In genomic region chr6:128282956-128283355, GRCh38 we compare ENCODE assay signal across 35 cellular contexts.
DNase-seq lines count a peak whose midpoint lies in the region; ATAC-seq and TF ChIP-seq lines count a peak whose summit lies in the region.
"Had no signal": no experiment of that assay in that cellular context is flagged by ENCODE, and none has a peak within 500 bp of the region (broad histone marks: within the 10 kb centered on the region; RNA-seq: fewer than 3 reads in every experiment).

No MANE protein-coding gene starts in this region.

- WGBS in IMR-90 (ENCODE audit: extremely low coverage in 2 of 2, insufficient read length in 1 of 2), 2 experiments: no CpG with 5 or more reads among the region's 2 CpGs

- H3K27ac ChIP-seq in BLaER1 (no peak overlapping the region), IMR-90 (ENCODE audit: insufficient read depth, low read length) (no peak overlapping the region), vagina (no peak overlapping the region)
- H3K27ac ChIP-seq: esophagus muscularis mucosa, GM23248, KMS-11, lower lobe of right lung, ovary, RWPE1, SK-N-MC, skin epidermis, thoracic aorta had no signal

- peak overlapping the region; percentile 31; the same call in 1 of the 2 replicates for H2AK5ac ChIP-seq in IMR-90 (ENCODE audit: low read depth, low read length)

- TF ChIP-seq RAD21 in IMR-90 (IDR thresholded peaks at IDR 0.05; ENCODE audit: low read length): no peak

- dilution Hi-C loops in IMR-90 (cut with HindIII; ENCODE audit: low sequenced_read_pairs, unreplicated experiment): no loop called here

- H3K9ac ChIP-seq in BLaER1 (no peak overlapping the region), IMR-90 (ENCODE audit: low read depth, low read length) (no peak overlapping the region)
- H3K9ac ChIP-seq: GM23248, KMS-11 had no signal

- no peak overlapping the region for H2BK120ac ChIP-seq in IMR-90 (ENCODE audit: low read depth, low read length)

- no peak overlapping the region for H2BK5ac ChIP-seq in IMR-90 (ENCODE audit: low read depth, low read length, poor library complexity, severe bottlenecking)

- no peak overlapping the region for H3K4me3 ChIP-seq in BLaER1
- H3K4me3 ChIP-seq in IMR-90 (ENCODE audit: insufficient read depth, low read depth, low read length): no peak overlapping the region
- no peak overlapping the region for H3K4me3 ChIP-seq in vagina
- H3K4me3 ChIP-seq: esophagus muscularis mucosa, GM23248, lower lobe of right lung, mucosa of descending colon, ovary, SK-N-MC, skin epidermis, thoracic aorta had no signal

- H3K9me1 ChIP-seq in IMR-90 (ENCODE audit: insufficient read depth, low read length): peaks cover 6% of the 10 kb centered on the region; the same call in 1 of the 2 replicates

- H2BK15ac ChIP-seq in IMR-90 (ENCODE audit: low read depth, low read length): no peak overlapping the region

- H3K14ac ChIP-seq in IMR-90 (replicated peaks; ENCODE audit: low read depth, low read length): no peak overlapping the region

- H3K4me1 ChIP-seq in BLaER1: peaks cover 11% of the 10 kb centered on the region
- H3K4me1 ChIP-seq in IMR-90 (ENCODE audit: control insufficient read depth, insufficient read depth, low read length): peaks cover 5% of the 10 kb centered on the region; the same call in 1 of the 2 replicates
- H3K4me1 ChIP-seq in vagina: peaks cover 12% of the 10 kb centered on the region
- H3K4me1 ChIP-seq: lower lobe of right lung had no signal

- POLR2A ChIA-PET in IMR-90 (lab: Charles Lee; ENCODE audit: unreplicated experiment): no interaction called here
- POLR2A ChIA-PET in WTC11 (lab: Charles Lee): no interaction called here

- peaks cover 39% of the 10 kb centered on the region for H3K4me1 Mint-ChIP-seq in WTC11
- peaks cover 5% of the 10 kb centered on the region for H3K4me1 Mint-ChIP-seq in memory B cell

- no peaks in the 10 kb centered on the region for H3K9me3 ChIP-seq in BLaER1
- H3K9me3 ChIP-seq in IMR-90 (ENCODE audit: control insufficient read depth, insufficient read depth, low read length): no peaks in the 10 kb centered on the region
- no peaks in the 10 kb centered on the region for H3K9me3 ChIP-seq in vagina
- H3K9me3 ChIP-seq: esophagus muscularis mucosa, lower lobe of right lung, mucosa of descending colon, ovary, thoracic aorta had no signal

- H3K4me3 Mint-ChIP-seq in WTC11: no peak overlapping the region
- H3K4me3 Mint-ChIP-seq in memory B cell: no peak overlapping the region
- H3K4me3 Mint-ChIP-seq: activated CD4-positive, alpha-beta memory T cell treated with anti-CD3 and anti-CD28 coated beads for 36 hours; activated naive CD8-positive, alpha-beta T cell treated with anti-CD3 and anti-CD28 coated beads, Interleukin-2, amount 50 U/mL, for 24 hours; activated T-cell treated with anti-CD3 and anti-CD28 coated beads, Interleukin-2, amount 50 U/mL, for 72 hours; CD4-positive, alpha-beta memory T cell; nephron; stimulated activated naive CD8-positive, alpha-beta T cell treated with anti-CD3 and anti-CD28 coated beads, Interleukin-15, amount 100 ng/mL, for 72 hours; T-helper 1 cell treated with Interleukin-12 subunit alpha and Interleukin-12 subunit beta and Interleukin-4 antibody, amounts not matched to agents 30 μg/mL and 1 μg/mL, for 36 hours had no signal

- TF ChIP-seq POLR2A in IMR-90 (IDR thresholded peaks at IDR 0.05; ENCODE audit: low read depth, low read length): no peak
- no peak for TF ChIP-seq POLR2A in vagina (IDR thresholded peaks at IDR 0.05)

- DNase-seq in IMR-90 (no peak), WTC11 (ENCODE audit: low spot score) (no peak), memory B cell (ENCODE audit: low spot score in 2 of 2) (no peak), NCI-H748 treated with DMSO at 0.1 percent for 48 hours (lab: John Stamatoyannopoulos, UW) (no peak), vagina (ENCODE audit: extremely low spot score in 2 of 2) (no peak), NCI-H2196 treated with DMSO at 0.1 percent for 48 hours (lab: John Stamatoyannopoulos, UW; ENCODE audit: unreplicated experiment) (no peak)
- DNase-seq: activated CD4-positive, alpha-beta memory T cell treated with anti-CD3 and anti-CD28 coated beads for 36 hours; activated naive CD4-positive, alpha-beta T cell; activated naive CD8-positive, alpha-beta T cell treated with anti-CD3 and anti-CD28 coated beads, Interleukin-2, amount 50 U/mL, for 24 hours; activated T-cell treated with anti-CD3 and anti-CD28 coated beads, Interleukin-2, amount 50 U/mL, for 72 hours; AML-193; CD4-positive, alpha-beta memory T cell; central memory CD4-positive, alpha-beta T cell; foreskin fibroblast; GM23248; kidney glomerular epithelial cell; lower lobe of right lung; MM.1S; mucosa of descending colon; NCI-H1436 treated with DMSO at 0.1 percent for 48 hours; NCI-H82; ovary; stimulated activated CD8-positive, alpha-beta memory T cell treated with anti-CD3 and anti-CD28 coated beads, Interleukin-4, amount 100 ng/mL, for 48 hours; stimulated activated naive CD8-positive, alpha-beta T cell treated with anti-CD3 and anti-CD28 coated beads, Interleukin-15, amount 100 ng/mL, for 72 hours had no signal

- H3K4ac ChIP-seq in IMR-90 (ENCODE audit: low read depth, low read length): no peak overlapping the region

- in situ Hi-C loops in IMR-90 (cut with MboI; ENCODE audit: low sequenced_read_pairs): no loop called here

- no TSS peak for BruUV-seq in IMR-90 (replicated peaks; lab: Mats Ljungman, UMichigan)

- no peak overlapping the region for H3K18ac ChIP-seq in IMR-90 (ENCODE audit: low read depth, low read length)

- H3K27ac Mint-ChIP-seq in WTC11 (no peak overlapping the region), memory B cell (no peak overlapping the region)
- H3K27ac Mint-ChIP-seq: activated CD4-positive, alpha-beta memory T cell treated with anti-CD3 and anti-CD28 coated beads for 36 hours; activated naive CD8-positive, alpha-beta T cell treated with anti-CD3 and anti-CD28 coated beads, Interleukin-2, amount 50 U/mL, for 24 hours; activated T-cell treated with anti-CD3 and anti-CD28 coated beads, Interleukin-2, amount 50 U/mL, for 72 hours; CD4-positive, alpha-beta memory T cell; nephron; stimulated activated naive CD8-positive, alpha-beta T cell treated with anti-CD3 and anti-CD28 coated beads, Interleukin-15, amount 100 ng/mL, for 72 hours; T-helper 1 cell treated with Interleukin-12 subunit alpha and Interleukin-12 subunit beta and Interleukin-4 antibody, amounts not matched to agents 30 μg/mL and 1 μg/mL, for 36 hours had no signal

- H3K27me3 Mint-ChIP-seq in WTC11 (ENCODE audit: low read depth) (peaks cover 2% of the 10 kb centered on the region; the same call in 1 of the 2 replicates), memory B cell (no peaks in the 10 kb centered on the region)
- H3K27me3 Mint-ChIP-seq: activated CD4-positive, alpha-beta memory T cell treated with anti-CD3 and anti-CD28 coated beads for 36 hours; activated naive CD8-positive, alpha-beta T cell treated with anti-CD3 and anti-CD28 coated beads, Interleukin-2, amount 50 U/mL, for 24 hours; CD4-positive, alpha-beta memory T cell; stimulated activated naive CD8-positive, alpha-beta T cell treated with anti-CD3 and anti-CD28 coated beads, Interleukin-15, amount 100 ng/mL, for 72 hours had no signal

- no peak overlapping the region for H3K56ac ChIP-seq in IMR-90 (ENCODE audit: extremely low read depth, insufficient read depth, low read length)

- H3K79me1 ChIP-seq in IMR-90 (ENCODE audit: low read depth in 1 of 2, low read length in 2 of 2): peaks cover 5 to 48% of the 10 kb centered on the region in 2 experiments

- H2BK20ac ChIP-seq in IMR-90 (ENCODE audit: low read depth, low read length): no peak overlapping the region

- H3K4me2 ChIP-seq in BLaER1: peak overlapping the region; percentile 51
- H3K4me2 ChIP-seq in IMR-90 (ENCODE audit: low read depth, low read length): no peak overlapping the region
- H3K4me2 ChIP-seq: KMS-11 had no signal

- no peak overlapping the region for H4K8ac ChIP-seq in IMR-90 (ENCODE audit: low read depth in 2 of 2, low read length in 2 of 2)

- ATAC-seq in IMR-90 (ENCODE audit: low read depth) (no peak), WTC11 (peak; percentile 23; the same call in 1 of the 2 replicates), memory B cell (ENCODE audit: low read depth) (peak; percentile 62), GM18907 (IDR thresholded peaks at IDR 0.05; ENCODE audit: unreplicated experiment) (no peak)
- ATAC-seq: activated CD4-positive, CD25-positive, alpha-beta regulatory T cell treated with anti-CD3 and anti-CD28 coated beads, Interleukin-2, amount 50 U/mL, for 24 hours; activated naive CD8-positive, alpha-beta T cell treated with anti-CD3 and anti-CD28 coated beads, Interleukin-2, amount 50 U/mL, for 24 hours; activated T-cell treated with anti-CD3 and anti-CD28 coated beads, Interleukin-2, amount 50 U/mL, for 72 hours; lower lobe of right lung; mucosa of descending colon; stimulated activated naive CD8-positive, alpha-beta T cell treated with anti-CD3 and anti-CD28 coated beads, Interleukin-15, amount 100 ng/mL, for 72 hours had no signal

- CTCF ChIA-PET in IMR-90 (lab: Yijun Ruan, JAX): no interaction called here
- CTCF ChIA-PET in WTC11 (lab: Charles Lee): interaction anchor here (1.4 to 1.8 kb wide), 2 partner anchors 13 to 45 kb away, joined by 5 to 6 read pairs; no protein-coding TSS in a partner anchor

- H4K5ac ChIP-seq in IMR-90 (ENCODE audit: low read depth, low read length): no peak overlapping the region

- no peaks in the 10 kb centered on the region for H3K36me3 ChIP-seq in BLaER1
- H3K36me3 ChIP-seq in IMR-90 (ENCODE audit: control insufficient read depth, insufficient read depth, low read length): no peaks in the 10 kb centered on the region
- no peaks in the 10 kb centered on the region for H3K36me3 ChIP-seq in vagina
- H3K36me3 ChIP-seq: esophagus muscularis mucosa, lower lobe of right lung, ovary, thoracic aorta had no signal

- intact Hi-C loops in IMR-90 (cut with micrococcal nuclease) (no loop called here), vagina (cut with DNase I) (no loop called here)

- H2AK9ac ChIP-seq in IMR-90 (replicated peaks; ENCODE audit: low read depth, low read length, poor library complexity): no peak overlapping the region

- H3K27me3 ChIP-seq in BLaER1 (no peaks in the 10 kb centered on the region), IMR-90 (ENCODE audit: control insufficient read depth, insufficient read depth, low read length) (no peaks in the 10 kb centered on the region), vagina (no peaks in the 10 kb centered on the region)
- H3K27me3 ChIP-seq: esophagus muscularis mucosa, ovary had no signal

- TF ChIP-seq CTCF in IMR-90 (conservative IDR thresholded peaks at IDR 0.05; ENCODE audit: low read depth, low read length): no peak
- no peak for TF ChIP-seq CTCF in WTC11 (IDR thresholded peaks at IDR 0.05)
- no peak for TF ChIP-seq CTCF in vagina (IDR thresholded peaks at IDR 0.05)

- H3K36me3 Mint-ChIP-seq in WTC11 (no peaks in the 10 kb centered on the region), memory B cell (no peaks in the 10 kb centered on the region)
- H3K36me3 Mint-ChIP-seq: activated CD4-positive, alpha-beta memory T cell treated with anti-CD3 and anti-CD28 coated beads for 36 hours; CD4-positive, alpha-beta memory T cell had no signal

- no peak overlapping the region for H2AFZ ChIP-seq in IMR-90 (replicated peaks; ENCODE audit: low read length, poor library complexity)
- H2AFZ ChIP-seq: GM23248 had no signal

- H4K20me1 ChIP-seq in BLaER1 (no peaks in the 10 kb centered on the region), IMR-90 (ENCODE audit: insufficient read depth, low read length) (peaks cover 2% of the 10 kb centered on the region; the same call in 1 of the 2 replicates)

- no peaks in the 10 kb centered on the region for H3K9me3 Mint-ChIP-seq in WTC11
- no peaks in the 10 kb centered on the region for H3K9me3 Mint-ChIP-seq in memory B cell
- H3K9me3 Mint-ChIP-seq: activated CD4-positive, alpha-beta memory T cell treated with anti-CD3 and anti-CD28 coated beads for 36 hours; activated naive CD8-positive, alpha-beta T cell treated with anti-CD3 and anti-CD28 coated beads, Interleukin-2, amount 50 U/mL, for 24 hours; stimulated activated naive CD8-positive, alpha-beta T cell treated with anti-CD3 and anti-CD28 coated beads, Interleukin-15, amount 100 ng/mL, for 72 hours; T-helper 1 cell treated with Interleukin-12 subunit alpha and Interleukin-12 subunit beta and Interleukin-4 antibody, amounts not matched to agents 30 μg/mL and 1 μg/mL, for 36 hours had no signal

- H4K91ac ChIP-seq in IMR-90 (ENCODE audit: insufficient read depth, low read depth, low read length): no peak overlapping the region

- no peak overlapping the region for H3K23ac ChIP-seq in IMR-90 (ENCODE audit: low read depth, low read length)

Comparison
In these comparisons a context has a peak if more than half of its experiments do, and no peak if none do; other contexts are left out.
1. ATAC-seq: peak in WTC11 (single experiment) and memory B cell (single experiment); none in IMR-90 (single experiment) and GM18907 (single experiment).